In the genomic region with DNA sequence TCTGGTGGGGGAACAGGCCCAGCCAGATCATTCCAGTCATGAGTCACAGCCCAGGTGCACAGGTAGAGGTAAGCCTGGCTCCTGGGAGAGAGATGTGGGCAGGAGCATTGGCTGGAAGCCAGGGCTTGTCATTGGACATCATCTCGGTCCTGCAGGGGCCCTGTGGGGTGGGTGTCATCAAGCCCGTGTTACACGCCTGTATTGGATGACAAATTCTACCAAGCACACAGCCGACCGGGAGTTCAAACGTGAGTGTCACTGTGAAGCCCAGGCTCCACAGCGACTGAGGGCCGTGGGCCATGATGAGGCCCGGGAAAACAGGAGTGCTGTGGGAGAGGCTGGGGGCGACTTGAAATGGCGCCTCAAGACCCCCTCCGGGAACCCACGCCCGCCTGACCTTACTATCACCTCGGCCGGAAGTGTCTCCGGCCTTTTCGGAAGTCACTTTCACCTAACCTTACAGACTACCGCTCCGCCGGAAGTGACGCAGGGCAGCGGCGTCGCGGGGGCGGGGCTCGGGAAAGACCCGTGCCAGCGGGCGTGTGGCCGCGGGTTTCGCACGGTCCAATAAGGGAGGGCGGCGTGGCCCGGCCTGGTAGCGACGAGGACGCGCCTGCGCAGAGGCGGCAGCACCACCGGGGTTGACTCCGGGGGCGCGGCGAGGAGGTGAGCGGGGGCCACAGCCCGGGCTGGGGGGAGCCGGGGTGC, we compare ENCODE assay signal across 1 cellular context.
TF ChIP-seq lines count a peak whose summit lies in the region.

Gene FKBP2 (plus strand): TSS at position 629 of the 708 bp plus-strand sequence. CDS start 1,293 bp downstream, outside the sequence.

TF ChIP-seq in IMR-90, 13 proteins besides CTCF, POLR2A, EP300 and RAD21 (continued from another document):
- TF ChIP-seq USF2 (IDR thresholded peaks at IDR 0.05; ENCODE audit: low read depth, low read length), result peak; percentile 51
- TF ChIP-seq MXI1 (IDR thresholded peaks at IDR 0.05; ENCODE audit: borderline replicate concordance, low read depth, low read length), result peak; percentile 27; the same call in 1 of the 2 replicates
